ENCODE assay signal across 10 cellular contexts in genomic region chr9:133275105-133276000, GRCh38. TPM values are rescaled to one million over a fixed set of nuclear protein-coding genes. Genes with fewer than 3 reads are reported as not detected.
DNase-seq lines count a peak whose midpoint lies in the region; ATAC-seq lines count a peak whose summit lies in the region.
"Had no signal": no experiment of that assay in that cellular context is flagged by ENCODE, and none has a peak within 500 bp of the region (broad histone marks: within the 10 kb centered on the region; RNA-seq: fewer than 3 reads in every experiment).

TSS of gene ABO (minus strand) at chr9:133275201.

- H3K4me1 Mint-ChIP-seq in activated CD8-positive, alpha-beta memory T cell treated with anti-CD3 and anti-CD28 coated beads, Interleukin-2, amount 10 ng/mL, durations not matched to agents 7 days and 5 days, result no peaks in the 10 kb centered on the region
- no peaks in the 10 kb centered on the region for H3K4me1 Mint-ChIP-seq in immature natural killer cell

- CTCF ChIA-PET in activated CD8-positive, alpha-beta memory T cell treated with anti-CD3 and anti-CD28 coated beads, Interleukin-2, amount 10 ng/mL, durations not matched to agents 7 days and 5 days (lab: Charles Lee), result no interaction called here

- H3K36me3 Mint-ChIP-seq in activated CD8-positive, alpha-beta memory T cell treated with anti-CD3 and anti-CD28 coated beads, Interleukin-2, amount 10 ng/mL, durations not matched to agents 7 days and 5 days, result no peaks in the 10 kb centered on the region
- H3K36me3 Mint-ChIP-seq in immature natural killer cell, result no peaks in the 10 kb centered on the region

- ATAC-seq in activated CD8-positive, alpha-beta memory T cell treated with anti-CD3 and anti-CD28 coated beads, Interleukin-2, amount 10 ng/mL, durations not matched to agents 7 days and 5 days, result no peak
- ATAC-seq in HG03025 (IDR thresholded peaks at IDR 0.05; ENCODE audit: low FRiP score, unreplicated experiment), result no peak

- no peaks in the 10 kb centered on the region for H3K9me3 Mint-ChIP-seq in activated CD8-positive, alpha-beta memory T cell treated with anti-CD3 and anti-CD28 coated beads, Interleukin-2, amount 10 ng/mL, durations not matched to agents 7 days and 5 days (ENCODE audit: low read depth)
- peaks cover 0 to 3% (median 0%) of the 10 kb centered on the region in 6 donors for H3K9me3 Mint-ChIP-seq in immature natural killer cell

- in situ Hi-C loops in Caki2 (cut with HindIII; ENCODE audit: low pct_unique_long_range_greater_than_20kb, low sequenced_read_pairs), result no loop called here

- peaks cover 59% of the 10 kb centered on the region for H3K27me3 Mint-ChIP-seq in activated CD8-positive, alpha-beta memory T cell treated with anti-CD3 and anti-CD28 coated beads, Interleukin-2, amount 10 ng/mL, durations not matched to agents 7 days and 5 days
- H3K27me3 Mint-ChIP-seq in immature natural killer cell (ENCODE audit: low read depth in 3 of 3), result peaks cover 3 to 11% (median 4%) of the 10 kb centered on the region in 3 donors

- no peak within 1 kb of the TSS for H3K4me3 Mint-ChIP-seq in activated CD8-positive, alpha-beta memory T cell treated with anti-CD3 and anti-CD28 coated beads, Interleukin-2, amount 10 ng/mL, durations not matched to agents 7 days and 5 days
- H3K4me3 Mint-ChIP-seq in immature natural killer cell, result no peak within 1 kb of the TSS

- no peak within 1 kb of the TSS for H3K27ac Mint-ChIP-seq in activated CD8-positive, alpha-beta memory T cell treated with anti-CD3 and anti-CD28 coated beads, Interleukin-2, amount 10 ng/mL, durations not matched to agents 7 days and 5 days
- H3K27ac Mint-ChIP-seq in immature natural killer cell, result peak within 1 kb of the TSS in 1 of 6 donors; percentile 22

- H3K4me3 ChIP-seq in iPS-11a (ENCODE audit: low read depth, low read length), result peak within 1 kb of the TSS; percentile 35
- H3K4me3 ChIP-seq: SJSA1 had no signal

- peak; percentile 50 for DNase-seq in Caki2 (ENCODE audit: low read depth)
- DNase-seq in activated CD8-positive, alpha-beta memory T cell treated with anti-CD3 and anti-CD28 coated beads, Interleukin-2, amount 10 ng/mL, durations not matched to agents 7 days and 5 days, result peak; percentile 5
- DNase-seq in retina, result peak; percentile 65
- no peak for DNase-seq in T-helper 9 cell
- no peak for DNase-seq in NCI-H2196 (lab: John Stamatoyannopoulos, UW; ENCODE audit: unreplicated experiment)
- no peak for DNase-seq in immature natural killer cell
- DNase-seq: activated gamma-delta T cell had no signal

RNA-seq across cellular contexts. Expression of gene ABO, which starts in this region (rescaled TPM):
- 0.14 and 19.1 TPM in 2 replicates for total RNA-seq in Caki2 (2014; rRNA removed; shearing (Covaris generic); ENCODE audit: low replicate concordance)
- not detected for total RNA-seq in activated CD8-positive, alpha-beta memory T cell treated with anti-CD3 and anti-CD28 coated beads, Interleukin-2, amount 10 ng/mL, durations not matched to agents 7 days and 5 days
- under 1 TPM in 1 of 3 donors, not detected in 2; 0.03 TPM for polyA plus RNA-seq in immature natural killer cell
- total RNA-seq: SJSA1 had no signal

Comparison
In these comparisons a context has a peak if more than half of its experiments do, and no peak if none do; other contexts are left out.
1. Peak in DNase-seq in activated CD8-positive, alpha-beta memory T cell treated with anti-CD3 and anti-CD28 coated beads, Interleukin-2, amount 10 ng/mL, durations not matched to agents 7 days and 5 days; RNA of the gene not detected or under 1 TPM.
2. DNase-seq: peak in Caki2 (single experiment) and retina (single experiment); none in T-helper 9 cell (single experiment), NCI-H2196 (single experiment) and immature natural killer cell (0 of 3).